Comparison of ENCODE assay signal across 1 cellular context in the genomic region with DNA sequence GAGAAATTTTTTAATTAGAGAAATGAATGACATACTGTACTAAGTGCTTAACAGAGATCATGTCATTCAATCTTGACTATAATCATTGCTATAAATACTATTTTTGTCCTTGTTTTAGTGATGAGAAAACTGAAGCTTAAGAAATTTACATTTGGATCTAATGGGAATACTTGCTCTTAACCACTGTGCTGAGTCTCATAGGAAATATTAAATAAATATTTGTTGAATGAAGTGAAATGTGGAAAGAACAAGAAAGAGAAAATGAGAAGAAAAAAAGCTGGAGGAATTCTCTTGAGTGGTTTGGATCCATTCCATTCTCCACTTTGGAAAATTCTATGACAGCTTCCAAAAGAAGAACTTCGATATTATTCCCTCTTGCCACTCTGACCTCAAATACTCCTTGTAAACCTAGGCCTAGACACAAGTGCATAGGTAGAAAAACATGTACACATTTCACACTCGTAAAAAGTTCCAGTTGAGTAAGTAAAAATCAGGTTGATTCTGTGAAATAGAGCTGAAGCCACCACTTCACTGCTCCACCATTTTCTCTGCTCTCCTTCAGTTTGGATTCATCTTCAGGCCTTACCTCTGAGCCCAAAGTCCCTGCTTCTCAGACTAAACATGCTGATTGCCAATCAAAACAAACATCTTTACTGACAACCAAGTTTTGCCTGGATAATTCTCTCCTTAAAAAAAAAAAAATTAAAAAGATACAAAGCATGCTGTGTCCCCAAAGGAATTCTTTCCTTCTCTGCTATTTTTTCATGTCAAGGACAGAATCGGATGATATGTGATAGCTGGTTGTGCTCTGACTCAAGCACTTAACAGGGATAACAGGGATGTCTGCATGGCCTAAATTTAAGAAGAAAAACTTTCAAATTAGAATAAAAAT.
TF ChIP-seq lines count a peak whose summit lies in the region.

No MANE protein-coding gene starts in this region.

TF ChIP-seq in IMR-90, 13 proteins besides CTCF, POLR2A, EP300 and RAD21:
- TF ChIP-seq RFX5 (IDR thresholded peaks at IDR 0.05; ENCODE audit: low read depth, low read length) (no peak), FOS (IDR thresholded peaks at IDR 0.05; ENCODE audit: low read depth, low read length) (no peak), SMC3 (IDR thresholded peaks at IDR 0.05; ENCODE audit: low read depth, low read length) (no peak), MXI1 (IDR thresholded peaks at IDR 0.05; ENCODE audit: borderline replicate concordance, low read depth, low read length) (no peak), CEBPB (IDR thresholded peaks at IDR 0.05; ENCODE audit: low read depth, low read length) (no peak), NFE2L2 (IDR thresholded peaks at IDR 0.05; ENCODE audit: low read depth, low read length) (no peak), MAFK (IDR thresholded peaks at IDR 0.05; ENCODE audit: low read depth, low read length) (no peak), RCOR1 (IDR thresholded peaks at IDR 0.05; ENCODE audit: insufficient replicate concordance, low read length) (no peak), CHD1 (IDR thresholded peaks at IDR 0.05; ENCODE audit: low read depth, low read length) (no peak), MAZ (IDR thresholded peaks at IDR 0.05; ENCODE audit: borderline replicate concordance, low read depth, low read length) (no peak), BHLHE40 (IDR thresholded peaks at IDR 0.05; ENCODE audit: low read depth, low read length) (no peak)
- TF ChIP-seq, protein P1, sequence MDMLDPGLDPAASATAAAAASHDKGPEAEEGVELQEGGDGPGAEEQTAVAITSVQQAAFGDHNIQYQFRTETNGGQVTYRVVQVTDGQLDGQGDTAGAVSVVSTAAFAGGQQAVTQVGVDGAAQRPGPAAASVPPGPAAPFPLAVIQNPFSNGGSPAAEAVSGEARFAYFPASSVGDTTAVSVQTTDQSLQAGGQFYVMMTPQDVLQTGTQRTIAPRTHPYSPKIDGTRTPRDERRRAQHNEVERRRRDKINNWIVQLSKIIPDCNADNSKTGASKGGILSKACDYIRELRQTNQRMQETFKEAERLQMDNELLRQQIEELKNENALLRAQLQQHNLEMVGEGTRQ (IDR thresholded peaks at IDR 0.05; ENCODE audit: low read depth, low read length) = no peak
- TF ChIP-seq, protein P2, sequence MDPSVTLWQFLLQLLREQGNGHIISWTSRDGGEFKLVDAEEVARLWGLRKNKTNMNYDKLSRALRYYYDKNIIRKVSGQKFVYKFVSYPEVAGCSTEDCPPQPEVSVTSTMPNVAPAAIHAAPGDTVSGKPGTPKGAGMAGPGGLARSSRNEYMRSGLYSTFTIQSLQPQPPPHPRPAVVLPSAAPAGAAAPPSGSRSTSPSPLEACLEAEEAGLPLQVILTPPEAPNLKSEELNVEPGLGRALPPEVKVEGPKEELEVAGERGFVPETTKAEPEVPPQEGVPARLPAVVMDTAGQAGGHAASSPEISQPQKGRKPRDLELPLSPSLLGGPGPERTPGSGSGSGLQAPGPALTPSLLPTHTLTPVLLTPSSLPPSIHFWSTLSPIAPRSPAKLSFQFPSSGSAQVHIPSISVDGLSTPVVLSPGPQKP (IDR thresholded peaks at IDR 0.05; ENCODE audit: borderline replicate concordance, low read depth, low read length) = no peak
